ENCODE assay signal across 1 cellular context in the genomic region with DNA sequence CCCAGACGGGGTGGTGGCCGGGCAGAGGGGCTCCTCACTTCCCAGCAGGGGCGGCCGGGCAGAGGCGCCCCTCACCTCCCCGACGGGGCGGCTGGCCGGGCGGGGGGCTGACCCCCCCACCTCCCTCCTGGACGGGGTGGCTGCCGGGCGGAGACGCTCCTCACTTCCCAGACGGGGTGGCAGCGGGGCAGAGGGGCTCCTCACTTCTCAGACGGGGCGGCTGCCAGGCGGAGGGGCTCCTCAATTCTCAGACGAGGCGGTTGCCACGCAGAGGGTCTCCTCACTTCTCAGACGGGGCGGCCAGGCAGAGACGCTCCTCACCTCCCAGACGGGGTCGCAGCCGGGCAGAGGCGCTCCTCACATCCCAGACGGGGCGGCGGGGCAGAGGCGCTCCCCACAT. TPM values are rescaled to one million over a fixed set of nuclear protein-coding genes. Genes with fewer than 3 reads are reported as not detected.
DNase-seq lines count a peak whose midpoint lies in the region; TF ChIP-seq lines count a peak whose summit lies in the region.
"Not testable (repeated sequence)": the region's sequence is repeated elsewhere in the genome, so short reads cannot be mapped to it uniquely, and the experiment has no call there.

No MANE protein-coding gene starts in this region.

- not testable (repeated sequence) for H3K9me3 Mint-ChIP-seq in osteocyte (ENCODE audit: unreplicated experiment)

- not testable (repeated sequence) for TF ChIP-seq CTCF in osteocyte (IDR thresholded peaks at IDR 0.05)

- H3K4me3 Mint-ChIP-seq in osteocyte (ENCODE audit: unreplicated experiment): not testable (repeated sequence)

- H3K27me3 Mint-ChIP-seq in osteocyte (ENCODE audit: unreplicated experiment): not testable (repeated sequence)

- peak; percentile 81 for DNase-seq in osteocyte (ENCODE audit: extremely low spot score, unreplicated experiment)

- not testable (repeated sequence) for H3K36me3 Mint-ChIP-seq in osteocyte (ENCODE audit: unreplicated experiment)

- H3K4me1 Mint-ChIP-seq in osteocyte (ENCODE audit: unreplicated experiment): peaks cover 11% of the 10 kb centered on the region

- H3K27ac Mint-ChIP-seq in osteocyte (ENCODE audit: unreplicated experiment): not testable (repeated sequence)

RNA-seq across cellular contexts. Expression of gene ATRX, which starts 19.8 kb away (rescaled TPM):
- total RNA-seq in osteocyte: 102 and 103 TPM in 2 replicates
